ENCODE assay signal across 13 cellular contexts in the genomic region with DNA sequence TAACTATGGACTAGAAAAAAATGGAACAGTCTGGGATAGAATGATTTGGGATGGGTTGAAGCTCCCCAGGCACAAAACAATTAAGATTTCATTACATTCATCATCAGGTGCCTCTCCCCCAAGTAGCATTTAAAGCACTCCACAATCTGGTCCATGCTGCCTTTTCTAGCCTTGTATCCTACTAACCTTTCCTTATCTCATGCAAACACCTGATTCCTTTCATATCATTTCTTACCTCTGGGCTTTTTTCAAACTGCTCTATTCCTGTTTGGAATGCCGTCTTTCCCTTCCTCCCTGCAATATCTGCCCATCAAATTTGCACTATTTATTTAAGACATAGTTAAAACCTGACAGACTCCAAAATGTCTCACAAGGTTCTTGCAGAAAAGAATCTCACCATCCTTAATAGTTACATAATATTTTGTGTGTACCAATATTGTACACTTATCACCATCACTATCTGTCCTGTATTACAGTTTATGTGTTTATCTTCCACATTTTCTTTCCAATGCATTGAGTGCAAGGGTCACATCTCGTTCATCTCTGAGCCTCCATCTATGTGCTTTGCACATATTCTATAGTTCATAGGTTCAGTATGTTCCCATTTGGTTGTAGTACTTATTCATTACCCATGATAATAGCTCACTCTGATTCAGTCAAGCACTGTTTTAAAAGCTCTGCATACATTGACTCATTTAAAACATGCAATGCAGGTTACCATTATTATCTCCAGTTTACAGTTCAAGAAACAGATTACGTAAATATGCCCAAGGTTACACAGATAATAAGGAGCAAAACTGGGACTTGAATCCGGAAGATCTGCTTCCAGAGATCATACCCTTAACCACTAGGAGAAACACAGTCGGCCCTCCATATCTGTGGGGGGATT. TPM values are rescaled to one million over a fixed set of nuclear protein-coding genes. Genes with fewer than 3 reads are reported as not detected.
DNase-seq lines count a peak whose midpoint lies in the region; ATAC-seq and TF ChIP-seq lines count a peak whose summit lies in the region.
"Had no signal": no experiment of that assay in that cellular context is flagged by ENCODE, and none has a peak within 500 bp of the region (broad histone marks: within the 10 kb centered on the region; RNA-seq: fewer than 3 reads in every experiment).

No MANE protein-coding gene starts in this region.

- POLR2A ChIA-PET in MCF 10A (lab: Yijun Ruan, JAX) = interaction anchor here (0.6 to 1.1 kb wide), 7 partner anchors 9 to 342 kb away, joined by 3 to 4 read pairs (median 4); no protein-coding TSS in a partner anchor

- H3K36me3 Mint-ChIP-seq in MCF 10A (ENCODE audit: insufficient read depth, unreplicated experiment) = no peaks in the 10 kb centered on the region
- no peaks in the 10 kb centered on the region for H3K36me3 Mint-ChIP-seq in type B pancreatic cell
- no peaks in the 10 kb centered on the region for H3K36me3 Mint-ChIP-seq in activated naive CD8-positive, alpha-beta T cell treated with anti-CD3 and anti-CD28 coated beads for 36 hours
- H3K36me3 Mint-ChIP-seq: CD8-positive, alpha-beta T cell had no signal

- peaks cover 16% of the 10 kb centered on the region for H3K4me1 Mint-ChIP-seq in MCF 10A (ENCODE audit: insufficient read depth, unreplicated experiment)
- peaks cover 15% of the 10 kb centered on the region for H3K4me1 Mint-ChIP-seq in type B pancreatic cell (ENCODE audit: unreplicated experiment)
- no peaks in the 10 kb centered on the region for H3K4me1 Mint-ChIP-seq in activated naive CD8-positive, alpha-beta T cell treated with anti-CD3 and anti-CD28 coated beads for 36 hours

- H3K27ac ChIP-seq in breast epithelium = no peak overlapping the region
- H3K27ac ChIP-seq in RWPE2 (ENCODE audit: poor library complexity, severe bottlenecking) = peak overlapping the region; percentile 34
- peak overlapping the region; percentile 6 for H3K27ac ChIP-seq in epithelial cell of prostate
- H3K27ac ChIP-seq: GM23248 had no signal

- CTCF ChIA-PET in MCF 10A (lab: Yijun Ruan, JAX) = interaction anchor here (0.5 to 2.3 kb wide), 4 partner anchors 28 to 521 kb away, joined by 3 to 8 read pairs (median 5); no protein-coding TSS in a partner anchor

- BruUV-seq in MCF 10A (replicated peaks; lab: Mats Ljungman, UMichigan) = no TSS peak

- no peaks in the 10 kb centered on the region for H3K27me3 ChIP-seq in breast epithelium
- no peaks in the 10 kb centered on the region for H3K27me3 ChIP-seq in RWPE2 (ENCODE audit: insufficient read depth, poor library complexity, severe bottlenecking)

- no peaks in the 10 kb centered on the region for H3K36me3 ChIP-seq in breast epithelium
- H3K36me3 ChIP-seq in RWPE2 (ENCODE audit: low read depth) = no peaks in the 10 kb centered on the region

- no peak for DNase-seq in MCF 10A (ENCODE audit: unreplicated experiment)
- DNase-seq in breast epithelium (ENCODE audit: low spot score in 2 of 2) = no peak
- DNase-seq in RWPE2 (ENCODE audit: low spot score) = no peak
- no peak for DNase-seq in epithelial cell of prostate (ENCODE audit: low read depth, low spot score)
- DNase-seq in type B pancreatic cell (ENCODE audit: extremely low spot score, unreplicated experiment) = no peak
- DNase-seq in activated naive CD8-positive, alpha-beta T cell treated with anti-CD3 and anti-CD28 coated beads for 36 hours = no peak
- DNase-seq in hippocampal formation (lab: John Stamatoyannopoulos, UW) = no peak
- DNase-seq: CD8-positive, alpha-beta T cell; NCI-H1417 treated with DMSO at 0.1 percent for 48 hours; NCI-H2029; NCI-H526 had no signal

- H3K27me3 Mint-ChIP-seq in MCF 10A (ENCODE audit: insufficient read depth, unreplicated experiment) (no peaks in the 10 kb centered on the region), type B pancreatic cell (no peaks in the 10 kb centered on the region)
- H3K27me3 Mint-ChIP-seq in activated naive CD8-positive, alpha-beta T cell treated with anti-CD3 and anti-CD28 coated beads for 36 hours = peaks cover 12% of the 10 kb centered on the region

- H3K4me3 ChIP-seq in breast epithelium (no peak overlapping the region), RWPE2 (ENCODE audit: severe bottlenecking) (no peak overlapping the region)
- H3K4me3 ChIP-seq: GM23248 had no signal

- intact Hi-C loops in MCF 10A (cut with micrococcal nuclease) (no loop called here), breast epithelium (cut with DNase I; ENCODE audit: low total_unique reads) (no loop called here)

- no peak for TF ChIP-seq CTCF in MCF 10A (IDR thresholded peaks at IDR 0.05; ENCODE audit: unreplicated experiment)
- no peak for TF ChIP-seq CTCF in breast epithelium (IDR thresholded peaks at IDR 0.05)
- no peak for TF ChIP-seq CTCF in RWPE2 (IDR thresholded peaks at IDR 0.05; ENCODE audit: poor library complexity, severe bottlenecking)
- TF ChIP-seq CTCF in type B pancreatic cell (conservative IDR thresholded peaks at IDR 0.05) = no peak

- H3K9me3 Mint-ChIP-seq in MCF 10A (ENCODE audit: unreplicated experiment) (no peaks in the 10 kb centered on the region), type B pancreatic cell (no peaks in the 10 kb centered on the region)
- no peaks in the 10 kb centered on the region for H3K9me3 Mint-ChIP-seq in activated naive CD8-positive, alpha-beta T cell treated with anti-CD3 and anti-CD28 coated beads for 36 hours
- H3K9me3 Mint-ChIP-seq: CD8-positive, alpha-beta T cell had no signal

- TF ChIP-seq POLR2A in breast epithelium (IDR thresholded peaks at IDR 0.05) = no peak

- H3K27ac Mint-ChIP-seq in MCF 10A (ENCODE audit: low read depth, unreplicated experiment) (peak overlapping the region; percentile 30), type B pancreatic cell (peak overlapping the region; percentile 82)
- H3K27ac Mint-ChIP-seq in activated naive CD8-positive, alpha-beta T cell treated with anti-CD3 and anti-CD28 coated beads for 36 hours = no peak overlapping the region
- H3K27ac Mint-ChIP-seq: CD8-positive, alpha-beta T cell had no signal

- ATAC-seq in RWPE2 (ENCODE audit: low read depth) = peak; percentile 36; the same call in 2 of the 3 replicates
- ATAC-seq in HG02973 (IDR thresholded peaks at IDR 0.05; ENCODE audit: unreplicated experiment) = no peak
- ATAC-seq: CD8-positive, alpha-beta T cell had no signal

- H3K4me1 ChIP-seq in breast epithelium = no peaks in the 10 kb centered on the region
- peaks cover 15% of the 10 kb centered on the region for H3K4me1 ChIP-seq in RWPE2 (ENCODE audit: insufficient read depth, poor library complexity, severe bottlenecking)

- no peak overlapping the region for H3K4me3 Mint-ChIP-seq in MCF 10A (ENCODE audit: unreplicated experiment)
- no peak overlapping the region for H3K4me3 Mint-ChIP-seq in type B pancreatic cell
- no peak overlapping the region for H3K4me3 Mint-ChIP-seq in activated naive CD8-positive, alpha-beta T cell treated with anti-CD3 and anti-CD28 coated beads for 36 hours
- H3K4me3 Mint-ChIP-seq: CD8-positive, alpha-beta T cell had no signal

- H3K9me3 ChIP-seq in breast epithelium = no peaks in the 10 kb centered on the region
- no peaks in the 10 kb centered on the region for H3K9me3 ChIP-seq in RWPE2 (ENCODE audit: severe bottlenecking)

RNA-seq across cellular contexts. Expression of a gene that starts 16.1 kb away (rescaled TPM):
- total RNA-seq in MCF 10A (2022) (not detected in 2 replicates), breast epithelium (under 1 TPM in 1 of 3 donors, not detected in 2; 0.80 TPM), type B pancreatic cell (ENCODE audit: low replicate concordance) (not detected in 2 replicates)
- total RNA-seq in activated naive CD8-positive, alpha-beta T cell treated with anti-CD3 and anti-CD28 coated beads for 36 hours = not detected
- total RNA-seq: CD8-positive, alpha-beta T cell; GM23248 had no signal

RNA-seq across cellular contexts. Expression of a gene that starts 54.1 kb away (rescaled TPM):
- 179 and 230 TPM in 2 replicates for total RNA-seq in MCF 10A (2022)
- total RNA-seq in breast epithelium = 100 to 1,000 TPM; 125 to 679 (median 249) TPM
- total RNA-seq in type B pancreatic cell (ENCODE audit: low replicate concordance) = 164 and 178 TPM in 2 replicates
- total RNA-seq in activated naive CD8-positive, alpha-beta T cell treated with anti-CD3 and anti-CD28 coated beads for 36 hours = under 1 TPM; 0.42 to 0.66 TPM

Comparison
In these comparisons a context has a peak if more than half of its experiments do, and no peak if none do; other contexts are left out.
1. H3K27ac ChIP-seq: peak in RWPE2 (single experiment) and epithelial cell of prostate (single experiment); none in breast epithelium (0 of 2).
2. RNA of a gene that starts 54.1 kb away (total RNA-seq): 125 to 679 TPM in breast epithelium, 179 to 230 TPM in MCF 10A and 164 to 178 TPM in type B pancreatic cell; 0.42 to 0.66 TPM in activated naive CD8-positive, alpha-beta T cell treated with anti-CD3 and anti-CD28 coated beads for 36 hours; every median in the first group is over 10 times any median in the second.